ENCODE assay signal across 21 cellular contexts in genomic region chr1:23392125-23392855, GRCh38. TPM values are rescaled to one million over a fixed set of nuclear protein-coding genes. Genes with fewer than 3 reads are reported as not detected.
A peak's percentile ranks its signal among the peaks of the same experiment; 100 is the strongest.
DNase-seq lines count a peak whose midpoint lies in the region; ATAC-seq, FAIRE-seq and TF ChIP-seq lines count a peak whose summit lies in the region.
"Had no signal": no experiment of that assay in that cellular context is flagged by ENCODE, and none has a peak within 500 bp of the region (broad histone marks: within the 10 kb centered on the region; RNA-seq: fewer than 3 reads in every experiment).

No MANE protein-coding gene starts in this region.

- intact Hi-C loops in mucosa of descending colon (cut with DNase I, micrococcal nuclease): no loop called here

- peaks cover 19% of the 10 kb centered on the region for H3K4me1 Mint-ChIP-seq in endothelial cell (ENCODE audit: unreplicated experiment)
- H3K4me1 Mint-ChIP-seq: T-cell had no signal

- TF ChIP-seq POLR2A in GM12892 (IDR thresholded peaks at IDR 0.05; ENCODE audit: low read depth, low read length): no peak

- H3K36me3 ChIP-seq in mucosa of descending colon (ENCODE audit: low read depth): peaks cover 2% of the 10 kb centered on the region

- peaks cover 3% of the 10 kb centered on the region for H3K36me3 Mint-ChIP-seq in endothelial cell (ENCODE audit: low read depth, unreplicated experiment)
- H3K36me3 Mint-ChIP-seq: CD14-positive monocyte had no signal

- no peak overlapping the region for H3K4me3 Mint-ChIP-seq in endothelial cell (ENCODE audit: unreplicated experiment)
- H3K4me3 Mint-ChIP-seq: CD14-positive monocyte, HFFc6, T-cell had no signal

- ATAC-seq in mucosa of descending colon: peak; percentile 24
- ATAC-seq in HG03139 (IDR thresholded peaks at IDR 0.05; ENCODE audit: unreplicated experiment): no peak
- ATAC-seq: Right ventricle myocardium inferior, T-cell had no signal

- no peaks in the 10 kb centered on the region for H3K9me3 Mint-ChIP-seq in endothelial cell (ENCODE audit: unreplicated experiment)
- H3K9me3 Mint-ChIP-seq: CD14-positive monocyte, HFFc6, T-cell had no signal

- no peaks in the 10 kb centered on the region for H3K4me1 ChIP-seq in mucosa of descending colon (ENCODE audit: low read depth)

- H3K9me3 ChIP-seq in mucosa of descending colon: no peaks in the 10 kb centered on the region
- H3K9me3 ChIP-seq: Peyer's patch, SK-N-SH had no signal

- TF ChIP-seq CTCF in mucosa of descending colon (IDR thresholded peaks at IDR 0.05): no peak
- TF ChIP-seq CTCF in endothelial cell (IDR thresholded peaks at IDR 0.05; ENCODE audit: unreplicated experiment): no peak

- no peak overlapping the region for H3K4me3 ChIP-seq in mucosa of descending colon
- H3K4me3 ChIP-seq: Peyer's patch had no signal

- no peak for DNase-seq in GM12892 (ENCODE audit: insufficient read length)
- DNase-seq in NAMALWA (ENCODE audit: low spot score): peak; percentile 40
- no peak for DNase-seq in mucosa of descending colon
- no peak for DNase-seq in endothelial cell (ENCODE audit: low spot score)
- DNase-seq in AG08396 (ENCODE audit: low spot score): no peak
- no peak for DNase-seq in occipital lobe (lab: John Stamatoyannopoulos, UW)
- DNase-seq: AML-193, DMS153, GOT3, HFFc6, MV-4-11, NCI-H1436, NCI-H2081, NCI-H510A, Peyer's patch, SK-N-SH, T-cell had no signal

- H3K27ac Mint-ChIP-seq in endothelial cell (ENCODE audit: unreplicated experiment): no peak overlapping the region
- H3K27ac Mint-ChIP-seq: CD14-positive monocyte, HFFc6, T-cell had no signal

- H3K27me3 Mint-ChIP-seq in endothelial cell (ENCODE audit: unreplicated experiment): peaks cover 7% of the 10 kb centered on the region
- H3K27me3 Mint-ChIP-seq: T-cell had no signal

- FAIRE-seq in GM12892 (lab: Jason Lieb, UNC) (peak; percentile 85), endometrium (lab: Jason Lieb, UNC) (peak; percentile 26)

RNA-seq across cellular contexts. Expression of gene ZNF436, which starts 22.7 kb away (rescaled TPM):
- polyA plus RNA-seq in GM12892 (2012; ENCODE audit: missing spikeins): 2.3 TPM
- total RNA-seq in mucosa of descending colon (10 to 100 TPM; 10.1 to 15.2 (median 11.4) TPM), endothelial cell (ENCODE audit: unreplicated experiment) (26.0 TPM), occipital lobe (95.8 TPM)

RNA-seq across cellular contexts. Expression of gene TCEA3, which starts 32.3 kb away (rescaled TPM):
- not detected for polyA plus RNA-seq in GM12892 (2012; ENCODE audit: missing spikeins)
- total RNA-seq in mucosa of descending colon (100 to 1,000 TPM in 2 of 3 donors, 10 to 100 TPM in 1; 95.7 to 200 (median 125) TPM), endothelial cell (ENCODE audit: unreplicated experiment) (9.7 TPM), occipital lobe (4.8 TPM)

RNA-seq across cellular contexts. Expression of gene HNRNPR, which starts 48.2 kb away (rescaled TPM):
- polyA plus RNA-seq in GM12892 (2012; ENCODE audit: missing spikeins): 129 TPM
- total RNA-seq in mucosa of descending colon (100 to 1,000 TPM in 1 of 3 donors, 10 to 100 TPM in 2; 84.0 to 108 (median 96.6) TPM), endothelial cell (ENCODE audit: unreplicated experiment) (146 TPM), occipital lobe (160 TPM)
